In the genomic region with DNA sequence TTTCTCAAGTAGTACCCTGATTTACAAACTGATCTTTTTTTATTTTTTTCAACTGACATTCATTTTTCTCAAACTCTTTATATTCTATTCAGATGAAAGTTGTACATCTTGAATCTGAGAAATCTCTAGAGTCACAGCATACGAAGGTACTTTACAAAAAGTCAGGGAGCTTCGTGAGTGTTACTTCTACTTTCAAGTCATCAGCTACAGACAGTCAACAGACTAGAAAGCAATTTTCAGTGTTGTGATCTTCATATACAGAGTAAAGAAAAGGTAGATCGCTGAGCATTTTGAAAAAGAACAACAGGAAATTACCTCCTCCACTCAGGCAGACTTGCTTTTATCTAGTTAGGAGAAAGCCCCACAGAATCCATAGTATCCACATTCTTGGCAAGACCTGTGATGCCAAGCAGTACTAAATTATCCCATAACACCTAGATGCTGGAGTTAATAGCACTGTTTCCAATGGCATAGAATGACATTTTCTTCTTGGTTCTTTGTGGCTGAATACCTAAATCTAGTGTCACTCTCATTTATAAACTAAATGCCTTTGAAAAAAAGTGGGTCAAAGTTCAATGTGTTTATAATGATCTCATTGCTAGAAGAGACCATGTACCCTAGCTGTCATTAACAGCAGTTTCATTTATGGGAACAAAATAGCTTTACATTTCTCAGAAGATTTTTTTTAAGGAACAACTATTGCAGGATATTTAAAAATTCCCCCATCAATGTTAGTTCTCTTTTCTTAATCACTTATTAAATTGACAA, we compare ENCODE assay signal across 13 cellular contexts. TPM values are rescaled to one million over a fixed set of nuclear protein-coding genes. Genes with fewer than 3 reads are reported as not detected.
DNase-seq lines count a peak whose midpoint lies in the region; ATAC-seq and TF ChIP-seq lines count a peak whose summit lies in the region.
"Had no signal": no experiment of that assay in that cellular context is flagged by ENCODE, and none has a peak within 500 bp of the region (broad histone marks: within the 10 kb centered on the region; RNA-seq: fewer than 3 reads in every experiment).

No MANE protein-coding gene starts in this region.

- H3K36me3 Mint-ChIP-seq in natural killer cell treated with Interleukin-12 subunit alpha and Interleukin-12 subunit beta and Interleukin-15 and Interleukin-18, amount 100 ng/mL, for 72 hours, result no peaks in the 10 kb centered on the region
- H3K36me3 Mint-ChIP-seq in natural killer cell, result no peaks in the 10 kb centered on the region
- no peaks in the 10 kb centered on the region for H3K36me3 Mint-ChIP-seq in chondrocyte (ENCODE audit: low read depth)

- no peak for TF ChIP-seq CTCF in natural killer cell (IDR thresholded peaks at IDR 0.05)
- no peak for TF ChIP-seq CTCF in chondrocyte (IDR thresholded peaks at IDR 0.05)

- H3K4me1 Mint-ChIP-seq in natural killer cell treated with Interleukin-12 subunit alpha and Interleukin-12 subunit beta and Interleukin-15 and Interleukin-18, amount 100 ng/mL, for 72 hours (ENCODE audit: low read depth in 2 of 2), result peaks cover 0 to 9% of the 10 kb centered on the region in 2 donors
- no peaks in the 10 kb centered on the region for H3K4me1 Mint-ChIP-seq in natural killer cell
- peaks cover 25% of the 10 kb centered on the region for H3K4me1 Mint-ChIP-seq in stimulated activated naive CD8-positive, alpha-beta T cell treated with anti-CD3 and anti-CD28 coated beads, Interleukin-15, amount 100 ng/mL, for 72 hours
- H3K4me1 Mint-ChIP-seq in chondrocyte (ENCODE audit: low read depth), result no peaks in the 10 kb centered on the region

- H3K27me3 Mint-ChIP-seq in natural killer cell treated with Interleukin-12 subunit alpha and Interleukin-12 subunit beta and Interleukin-15 and Interleukin-18, amount 100 ng/mL, for 72 hours, result peaks cover 4 to 7% of the 10 kb centered on the region in 2 donors
- peaks cover 8 to 9% of the 10 kb centered on the region in 2 donors for H3K27me3 Mint-ChIP-seq in natural killer cell (ENCODE audit: low read depth in 2 of 2)
- H3K27me3 Mint-ChIP-seq in stimulated activated naive CD8-positive, alpha-beta T cell treated with anti-CD3 and anti-CD28 coated beads, Interleukin-15, amount 100 ng/mL, for 72 hours, result no peaks in the 10 kb centered on the region
- peaks cover 64% of the 10 kb centered on the region for H3K27me3 Mint-ChIP-seq in chondrocyte (ENCODE audit: low read depth)

- no peaks in the 10 kb centered on the region for H3K9me3 Mint-ChIP-seq in natural killer cell treated with Interleukin-12 subunit alpha and Interleukin-12 subunit beta and Interleukin-15 and Interleukin-18, amount 100 ng/mL, for 72 hours
- H3K9me3 Mint-ChIP-seq in natural killer cell (no peaks in the 10 kb centered on the region), chondrocyte (ENCODE audit: low read depth) (no peaks in the 10 kb centered on the region)
- H3K9me3 Mint-ChIP-seq in stimulated activated naive CD8-positive, alpha-beta T cell treated with anti-CD3 and anti-CD28 coated beads, Interleukin-15, amount 100 ng/mL, for 72 hours, result no peaks in the 10 kb centered on the region

- intact Hi-C loops in natural killer cell (cut with micrococcal nuclease), result no loop called here

- peak overlapping the region in 1 of 2 donors; percentile 53 for H3K27ac Mint-ChIP-seq in natural killer cell treated with Interleukin-12 subunit alpha and Interleukin-12 subunit beta and Interleukin-15 and Interleukin-18, amount 100 ng/mL, for 72 hours
- H3K27ac Mint-ChIP-seq in natural killer cell, result no peak overlapping the region
- H3K27ac Mint-ChIP-seq in stimulated activated naive CD8-positive, alpha-beta T cell treated with anti-CD3 and anti-CD28 coated beads, Interleukin-15, amount 100 ng/mL, for 72 hours, result peak overlapping the region; percentile 27 to 80
- H3K27ac Mint-ChIP-seq in chondrocyte (ENCODE audit: unreplicated experiment), result no peak overlapping the region

- no peak for ATAC-seq in natural killer cell treated with Interleukin-12 subunit alpha and Interleukin-12 subunit beta and Interleukin-15 and Interleukin-18, amount 100 ng/mL, for 72 hours
- no peak for ATAC-seq in natural killer cell
- ATAC-seq in GM21619 (IDR thresholded peaks at IDR 0.05; ENCODE audit: unreplicated experiment), result peak; percentile 80
- ATAC-seq in HG03378 (IDR thresholded peaks at IDR 0.05; ENCODE audit: unreplicated experiment), result peak; percentile 63
- peak; percentile 85 for ATAC-seq in stimulated activated naive CD8-positive, alpha-beta T cell treated with anti-CD3 and anti-CD28 coated beads, Interleukin-15, amount 100 ng/mL, for 72 hours
- no peak for ATAC-seq in HG03342 (IDR thresholded peaks at IDR 0.05; ENCODE audit: unreplicated experiment)
- ATAC-seq in HG02759 (IDR thresholded peaks at IDR 0.05; ENCODE audit: unreplicated experiment), result no peak
- ATAC-seq: foreskin keratinocyte, sciatic nerve, upper lobe of right lung had no signal

- no peak for DNase-seq in natural killer cell treated with Interleukin-12 subunit alpha and Interleukin-12 subunit beta and Interleukin-15 and Interleukin-18, amount 100 ng/mL, for 72 hours (ENCODE audit: low spot score)
- DNase-seq in natural killer cell (no peak), chondrocyte (ENCODE audit: low spot score) (no peak)
- DNase-seq in stimulated activated naive CD8-positive, alpha-beta T cell treated with anti-CD3 and anti-CD28 coated beads, Interleukin-15, amount 100 ng/mL, for 72 hours, result no peak
- DNase-seq: dorsolateral prefrontal cortex, foreskin keratinocyte, NCI-H345, upper lobe of right lung had no signal

- peak overlapping the region; percentile 5 for H3K4me3 Mint-ChIP-seq in natural killer cell treated with Interleukin-12 subunit alpha and Interleukin-12 subunit beta and Interleukin-15 and Interleukin-18, amount 100 ng/mL, for 72 hours
- H3K4me3 Mint-ChIP-seq in natural killer cell (no peak overlapping the region), chondrocyte (ENCODE audit: unreplicated experiment) (no peak overlapping the region)
- peak overlapping the region; percentile 65 to 70 for H3K4me3 Mint-ChIP-seq in stimulated activated naive CD8-positive, alpha-beta T cell treated with anti-CD3 and anti-CD28 coated beads, Interleukin-15, amount 100 ng/mL, for 72 hours

RNA-seq across cellular contexts. Expression of gene ZNF800, which starts 12.0 kb away (rescaled TPM):
- 10 to 100 TPM; 52.8 to 56.3 TPM for total RNA-seq in natural killer cell treated with Interleukin-12 subunit alpha and Interleukin-12 subunit beta and Interleukin-15 and Interleukin-18, amount 100 ng/mL, for 72 hours
- total RNA-seq in natural killer cell (100 to 1,000 TPM in 2 of 3 donors, 10 to 100 TPM in 1; 93.3 to 107 (median 101) TPM), chondrocyte (27.3 to 33.6 TPM (median 30.5 TPM) in 3 replicates)

Comparison
In these comparisons a context has a peak if more than half of its experiments do, and no peak if none do; other contexts are left out.
1. H3K4me3 Mint-ChIP-seq: peak in natural killer cell treated with Interleukin-12 subunit alpha and Interleukin-12 subunit beta and Interleukin-15 and Interleukin-18, amount 100 ng/mL, for 72 hours (single experiment) and stimulated activated naive CD8-positive, alpha-beta T cell treated with anti-CD3 and anti-CD28 coated beads, Interleukin-15, amount 100 ng/mL, for 72 hours (2 of 2); none in natural killer cell (single experiment) and chondrocyte (single experiment).
2. ATAC-seq: peak in GM21619 (single experiment), HG03378 (single experiment) and stimulated activated naive CD8-positive, alpha-beta T cell treated with anti-CD3 and anti-CD28 coated beads, Interleukin-15, amount 100 ng/mL, for 72 hours (single experiment); none in natural killer cell treated with Interleukin-12 subunit alpha and Interleukin-12 subunit beta and Interleukin-15 and Interleukin-18, amount 100 ng/mL, for 72 hours (0 of 2), natural killer cell (0 of 3), HG03342 (single experiment) and HG02759 (single experiment).
3. H3K27ac Mint-ChIP-seq: peak in stimulated activated naive CD8-positive, alpha-beta T cell treated with anti-CD3 and anti-CD28 coated beads, Interleukin-15, amount 100 ng/mL, for 72 hours (2 of 2); none in natural killer cell (0 of 2) and chondrocyte (single experiment).